ENCODE assay signal across 13 cellular contexts in genomic region chr12:31714406-31715271, GRCh38. TPM values are rescaled to one million over a fixed set of nuclear protein-coding genes. Genes with fewer than 3 reads are reported as not detected.
DNase-seq lines count a peak whose midpoint lies in the region; ATAC-seq lines count a peak whose summit lies in the region.
"Had no signal": no experiment of that assay in that cellular context is flagged by ENCODE, and none has a peak within 500 bp of the region (broad histone marks: within the 10 kb centered on the region; RNA-seq: fewer than 3 reads in every experiment).

No MANE protein-coding gene starts in this region.

- H3K4me1 Mint-ChIP-seq in CD8-positive, alpha-beta memory T cell: peaks cover 3 to 16% (median 16%) of the 10 kb centered on the region in 3 donors
- peaks cover 30 to 39% (median 30%) of the 10 kb centered on the region in 3 donors for H3K4me1 Mint-ChIP-seq in IgD-negative memory B cell
- H3K4me1 Mint-ChIP-seq in memory B cell: peaks cover 34% of the 10 kb centered on the region
- H3K4me1 Mint-ChIP-seq in activated CD8-positive, alpha-beta T cell treated with anti-CD3 and anti-CD28 coated beads, Interleukin-2, amount 10 ng/mL, durations not matched to agents 7 days and 5 days (ENCODE audit: low read depth): peaks cover 2% of the 10 kb centered on the region
- no peaks in the 10 kb centered on the region for H3K4me1 Mint-ChIP-seq in stimulated activated naive CD8-positive, alpha-beta T cell treated with anti-CD3 and anti-CD28 coated beads, Interleukin-15, amount 100 ng/mL, for 72 hours

- no peaks in the 10 kb centered on the region for H3K4me1 ChIP-seq in CD8-positive, alpha-beta memory T cell (ENCODE audit: insufficient read depth, low read length)

- no peaks in the 10 kb centered on the region for H3K36me3 ChIP-seq in CD8-positive, alpha-beta memory T cell (ENCODE audit: insufficient read depth, low read length)

- H3K27me3 Mint-ChIP-seq in CD8-positive, alpha-beta memory T cell: no peaks in the 10 kb centered on the region
- H3K27me3 Mint-ChIP-seq in IgD-negative memory B cell: no peaks in the 10 kb centered on the region
- H3K27me3 Mint-ChIP-seq in memory B cell: no peaks in the 10 kb centered on the region
- H3K27me3 Mint-ChIP-seq in activated CD8-positive, alpha-beta T cell treated with anti-CD3 and anti-CD28 coated beads, Interleukin-2, amount 10 ng/mL, durations not matched to agents 7 days and 5 days (ENCODE audit: low read depth): no peaks in the 10 kb centered on the region
- H3K27me3 Mint-ChIP-seq in stimulated activated naive CD8-positive, alpha-beta T cell treated with anti-CD3 and anti-CD28 coated beads, Interleukin-15, amount 100 ng/mL, for 72 hours: no peaks in the 10 kb centered on the region

- H3K4me3 ChIP-seq in CD8-positive, alpha-beta memory T cell (ENCODE audit: low read length): no peak overlapping the region

- H3K4me3 Mint-ChIP-seq in CD8-positive, alpha-beta memory T cell: peak overlapping the region in 1 of 7 donors; percentile 45
- H3K4me3 Mint-ChIP-seq in IgD-negative memory B cell (peak overlapping the region; percentile 52 to 78 (median 74)), memory B cell (peak overlapping the region; percentile 37)
- no peak overlapping the region for H3K4me3 Mint-ChIP-seq in activated CD8-positive, alpha-beta T cell treated with anti-CD3 and anti-CD28 coated beads, Interleukin-2, amount 10 ng/mL, durations not matched to agents 7 days and 5 days
- no peak overlapping the region for H3K4me3 Mint-ChIP-seq in stimulated activated naive CD8-positive, alpha-beta T cell treated with anti-CD3 and anti-CD28 coated beads, Interleukin-15, amount 100 ng/mL, for 72 hours

- no peak for DNase-seq in CD8-positive, alpha-beta memory T cell
- DNase-seq in memory B cell (ENCODE audit: low spot score in 2 of 2) (no peak), RPMI8226 (no peak)
- no peak for DNase-seq in activated CD8-positive, alpha-beta T cell treated with anti-CD3 and anti-CD28 coated beads, Interleukin-2, amount 10 ng/mL, durations not matched to agents 7 days and 5 days
- DNase-seq in stimulated activated naive CD8-positive, alpha-beta T cell treated with anti-CD3 and anti-CD28 coated beads, Interleukin-15, amount 100 ng/mL, for 72 hours: no peak
- DNase-seq: central memory CD4-positive, alpha-beta T cell; HCEC 1CT; NCI-H524; stimulated activated naive CD4-positive, alpha-beta T cell treated with Interleukin-2 at 50 U/mL for 16 hours; T-helper 1 cell had no signal

- POLR2A ChIA-PET in CD8-positive, alpha-beta memory T cell (lab: Charles Lee): no interaction called here
- POLR2A ChIA-PET in activated CD8-positive, alpha-beta T cell treated with anti-CD3 and anti-CD28 coated beads, Interleukin-2, amount 10 ng/mL, durations not matched to agents 7 days and 5 days (lab: Charles Lee): interaction anchor here (0.9 to 1.4 kb wide), 2 partner anchors 9 to 14 kb away, joined by 3 read pairs; partner anchors contain the start of gene AMN1

- peak overlapping the region; percentile 67 for H3K27ac ChIP-seq in CD8-positive, alpha-beta memory T cell (ENCODE audit: low read depth, low read length)

- ATAC-seq in GM19438 (IDR thresholded peaks at IDR 0.05; ENCODE audit: low read depth, unreplicated experiment): peak; percentile 31
- ATAC-seq in memory B cell (ENCODE audit: low read depth): peak; percentile 1
- ATAC-seq in activated CD8-positive, alpha-beta T cell treated with anti-CD3 and anti-CD28 coated beads, Interleukin-2, amount 10 ng/mL, durations not matched to agents 7 days and 5 days: no peak
- no peak for ATAC-seq in GM21526 (IDR thresholded peaks at IDR 0.05; ENCODE audit: low FRiP score, unreplicated experiment)
- no peak for ATAC-seq in stimulated activated naive CD8-positive, alpha-beta T cell treated with anti-CD3 and anti-CD28 coated beads, Interleukin-15, amount 100 ng/mL, for 72 hours

- H3K9me3 ChIP-seq in CD8-positive, alpha-beta memory T cell (ENCODE audit: low read length): no peaks in the 10 kb centered on the region

- no peak overlapping the region for H3K27ac Mint-ChIP-seq in CD8-positive, alpha-beta memory T cell
- H3K27ac Mint-ChIP-seq in IgD-negative memory B cell (peak overlapping the region; percentile 25 to 95 (median 88)), memory B cell (peak overlapping the region; percentile 90)
- no peak overlapping the region for H3K27ac Mint-ChIP-seq in activated CD8-positive, alpha-beta T cell treated with anti-CD3 and anti-CD28 coated beads, Interleukin-2, amount 10 ng/mL, durations not matched to agents 7 days and 5 days
- H3K27ac Mint-ChIP-seq in stimulated activated naive CD8-positive, alpha-beta T cell treated with anti-CD3 and anti-CD28 coated beads, Interleukin-15, amount 100 ng/mL, for 72 hours: peak overlapping the region in 1 of 2 donors; percentile 59

- H3K36me3 Mint-ChIP-seq in CD8-positive, alpha-beta memory T cell: peaks cover 12 to 35% (median 25%) of the 10 kb centered on the region in 3 donors
- H3K36me3 Mint-ChIP-seq in IgD-negative memory B cell: peaks cover 15% of the 10 kb centered on the region
- peaks cover 35% of the 10 kb centered on the region for H3K36me3 Mint-ChIP-seq in memory B cell
- peaks cover 24% of the 10 kb centered on the region for H3K36me3 Mint-ChIP-seq in activated CD8-positive, alpha-beta T cell treated with anti-CD3 and anti-CD28 coated beads, Interleukin-2, amount 10 ng/mL, durations not matched to agents 7 days and 5 days (ENCODE audit: low read depth)

- H3K27me3 ChIP-seq in CD8-positive, alpha-beta memory T cell (ENCODE audit: insufficient read depth, low read length, poor library complexity, severe bottlenecking): no peaks in the 10 kb centered on the region

- CTCF ChIA-PET in CD8-positive, alpha-beta memory T cell (lab: Charles Lee): interaction anchor here (0.5 to 1.1 kb wide), 3 partner anchors 13 to 265 kb away, joined by 3 read pairs; no protein-coding TSS in a partner anchor
- CTCF ChIA-PET in activated CD8-positive, alpha-beta T cell treated with anti-CD3 and anti-CD28 coated beads, Interleukin-2, amount 10 ng/mL, durations not matched to agents 7 days and 5 days (lab: Charles Lee): interaction anchor here (0.7 to 2.0 kb wide), 4 partner anchors 8 to 61 kb away, joined by 3 to 7 read pairs (median 3); no protein-coding TSS in a partner anchor

- peaks cover 2 to 6% (median 4%) of the 10 kb centered on the region in 5 donors for H3K9me3 Mint-ChIP-seq in CD8-positive, alpha-beta memory T cell
- peaks cover 6 to 12% (median 7%) of the 10 kb centered on the region in 3 donors for H3K9me3 Mint-ChIP-seq in IgD-negative memory B cell
- H3K9me3 Mint-ChIP-seq in memory B cell: peaks cover 12% of the 10 kb centered on the region
- H3K9me3 Mint-ChIP-seq in activated CD8-positive, alpha-beta T cell treated with anti-CD3 and anti-CD28 coated beads, Interleukin-2, amount 10 ng/mL, durations not matched to agents 7 days and 5 days (ENCODE audit: insufficient read depth): no peaks in the 10 kb centered on the region
- H3K9me3 Mint-ChIP-seq in stimulated activated naive CD8-positive, alpha-beta T cell treated with anti-CD3 and anti-CD28 coated beads, Interleukin-15, amount 100 ng/mL, for 72 hours: peaks cover 18 to 19% of the 10 kb centered on the region in 2 donors

RNA-seq across cellular contexts. Expression of gene AMN1, which starts 14.2 kb away (rescaled TPM):
- total RNA-seq in CD8-positive, alpha-beta memory T cell: 1 to 10 TPM; 2.6 to 3.8 TPM
- 10.9 TPM for polyA plus RNA-seq in CD8-positive, alpha-beta memory T cell
- polyA plus RNA-seq in IgD-negative memory B cell: 18.6 TPM
- 1 to 10 TPM; 3.4 to 3.5 TPM for total RNA-seq in activated CD8-positive, alpha-beta T cell treated with anti-CD3 and anti-CD28 coated beads, Interleukin-2, amount 10 ng/mL, durations not matched to agents 7 days and 5 days

RNA-seq across cellular contexts. Expression of gene ETFBKMT, which starts 55.2 kb away (rescaled TPM):
- 1 to 10 TPM; 1.1 to 1.4 TPM for total RNA-seq in CD8-positive, alpha-beta memory T cell
- 0.85 TPM for polyA plus RNA-seq in CD8-positive, alpha-beta memory T cell
- polyA plus RNA-seq in IgD-negative memory B cell: 1.3 TPM
- total RNA-seq in activated CD8-positive, alpha-beta T cell treated with anti-CD3 and anti-CD28 coated beads, Interleukin-2, amount 10 ng/mL, durations not matched to agents 7 days and 5 days: 1 to 10 TPM; 1.0 to 1.4 TPM

Comparison
In these comparisons a context has a peak if more than half of its experiments do, and no peak if none do; other contexts are left out.
1. H3K27ac Mint-ChIP-seq: peak in IgD-negative memory B cell (3 of 3) and memory B cell (single experiment); none in CD8-positive, alpha-beta memory T cell (0 of 8) and activated CD8-positive, alpha-beta T cell treated with anti-CD3 and anti-CD28 coated beads, Interleukin-2, amount 10 ng/mL, durations not matched to agents 7 days and 5 days (single experiment).
2. H3K4me3 Mint-ChIP-seq: peak in IgD-negative memory B cell (4 of 4) and memory B cell (single experiment); none in activated CD8-positive, alpha-beta T cell treated with anti-CD3 and anti-CD28 coated beads, Interleukin-2, amount 10 ng/mL, durations not matched to agents 7 days and 5 days (single experiment) and stimulated activated naive CD8-positive, alpha-beta T cell treated with anti-CD3 and anti-CD28 coated beads, Interleukin-15, amount 100 ng/mL, for 72 hours (0 of 2).
3. ATAC-seq: peak in GM19438 (single experiment) and memory B cell (single experiment); none in activated CD8-positive, alpha-beta T cell treated with anti-CD3 and anti-CD28 coated beads, Interleukin-2, amount 10 ng/mL, durations not matched to agents 7 days and 5 days (single experiment), GM21526 (single experiment) and stimulated activated naive CD8-positive, alpha-beta T cell treated with anti-CD3 and anti-CD28 coated beads, Interleukin-15, amount 100 ng/mL, for 72 hours (single experiment).